8 cellular contexts compared by ENCODE assay signal in genomic region chr16:29815793-29816693, GRCh38. TPM values are rescaled to one million over a fixed set of nuclear protein-coding genes. Genes with fewer than 3 reads are reported as not detected.
DNase-seq lines count a peak whose midpoint lies in the region; ATAC-seq and TF ChIP-seq lines count a peak whose summit lies in the region.

Gene PAGR1, plus strand, starts transcription at chr16:29816152. Its CDS starts 374 bp downstream, at chr16:29816526.

- no peaks in the 10 kb centered on the region for H3K4me1 ChIP-seq in urinary bladder (ENCODE audit: insufficient read depth)

- H3K9me3 Mint-ChIP-seq in progenitor cell of endocrine pancreas (ENCODE audit: low read depth): no peaks in the 10 kb centered on the region

- peak; percentile 93 for TF ChIP-seq CTCF in GM12875 (IDR thresholded peaks at IDR 0.05; ENCODE audit: borderline replicate concordance, insufficient read depth, low read depth, low read length)
- TF ChIP-seq CTCF in progenitor cell of endocrine pancreas (IDR thresholded peaks at IDR 0.05; ENCODE audit: unreplicated experiment): peak; percentile 94

- H3K4me3 Mint-ChIP-seq in progenitor cell of endocrine pancreas (ENCODE audit: low read depth): peak within 1 kb of the TSS; percentile 85

- no peaks in the 10 kb centered on the region for H3K36me3 ChIP-seq in urinary bladder (ENCODE audit: insufficient read depth)

- peak within 1 kb of the TSS; percentile 96 for H3K27ac Mint-ChIP-seq in progenitor cell of endocrine pancreas

- ATAC-seq in HG02840 (IDR thresholded peaks at IDR 0.05; ENCODE audit: low FRiP score, unreplicated experiment): peak; percentile 63
- peak; percentile 79 to 84 for ATAC-seq in left cardiac atrium

- peak; percentile 95 for DNase-seq in NCI-H1436 treated with DMSO at 0.1 percent for 48 hours (lab: John Stamatoyannopoulos, UW)
- DNase-seq in T-helper 1 cell: peak; percentile 97 to 100 (median 98)
- DNase-seq in amniotic epithelial cell (ENCODE audit: low read depth): peak; percentile 100
- peak; percentile 98 for DNase-seq in left cardiac atrium
- peak; percentile 92 for DNase-seq in progenitor cell of endocrine pancreas (ENCODE audit: low spot score, unreplicated experiment)

- peaks cover 38% of the 10 kb centered on the region for H3K4me1 Mint-ChIP-seq in progenitor cell of endocrine pancreas (ENCODE audit: low read depth)

- intact Hi-C loops in left cardiac atrium (cut with DNase I): no loop called here

- H3K4me3 ChIP-seq in GM12875 (ENCODE audit: low read depth, low read length) (peak within 1 kb of the TSS; percentile 74), urinary bladder (ENCODE audit: low read depth, low read length) (peak within 1 kb of the TSS; percentile 59)

- whole genome bisulfite sequencing in urinary bladder: under 1% methylated on average over 70 of the region's 70 CpGs

- peak within 1 kb of the TSS; percentile 87 for H3K27ac ChIP-seq in urinary bladder (ENCODE audit: low read depth)

- H3K27me3 Mint-ChIP-seq in progenitor cell of endocrine pancreas: peaks cover 14% of the 10 kb centered on the region

- H3K36me3 Mint-ChIP-seq in progenitor cell of endocrine pancreas (ENCODE audit: insufficient read depth): peaks cover 15% of the 10 kb centered on the region

RNA-seq across cellular contexts. Expression of gene PAGR1, which starts in this region (rescaled TPM):
- 10 to 100 TPM; 15.1 to 16.6 TPM for total RNA-seq in left cardiac atrium
- 26.4 and 29.9 TPM in 2 replicates for total RNA-seq in progenitor cell of endocrine pancreas
- total RNA-seq in urinary bladder: 14.1 TPM
- polyA plus RNA-seq in urinary bladder: 27.1 TPM

Comparison
In these comparisons a context has a peak if more than half of its experiments do, and no peak if none do; other contexts are left out.
1. Peak in every context shown above with its lines: DNase-seq, ATAC-seq, H3K4me3 ChIP-seq and H3K27ac ChIP-seq.